ENCODE assay signal across 1 cellular context in the genomic region with DNA sequence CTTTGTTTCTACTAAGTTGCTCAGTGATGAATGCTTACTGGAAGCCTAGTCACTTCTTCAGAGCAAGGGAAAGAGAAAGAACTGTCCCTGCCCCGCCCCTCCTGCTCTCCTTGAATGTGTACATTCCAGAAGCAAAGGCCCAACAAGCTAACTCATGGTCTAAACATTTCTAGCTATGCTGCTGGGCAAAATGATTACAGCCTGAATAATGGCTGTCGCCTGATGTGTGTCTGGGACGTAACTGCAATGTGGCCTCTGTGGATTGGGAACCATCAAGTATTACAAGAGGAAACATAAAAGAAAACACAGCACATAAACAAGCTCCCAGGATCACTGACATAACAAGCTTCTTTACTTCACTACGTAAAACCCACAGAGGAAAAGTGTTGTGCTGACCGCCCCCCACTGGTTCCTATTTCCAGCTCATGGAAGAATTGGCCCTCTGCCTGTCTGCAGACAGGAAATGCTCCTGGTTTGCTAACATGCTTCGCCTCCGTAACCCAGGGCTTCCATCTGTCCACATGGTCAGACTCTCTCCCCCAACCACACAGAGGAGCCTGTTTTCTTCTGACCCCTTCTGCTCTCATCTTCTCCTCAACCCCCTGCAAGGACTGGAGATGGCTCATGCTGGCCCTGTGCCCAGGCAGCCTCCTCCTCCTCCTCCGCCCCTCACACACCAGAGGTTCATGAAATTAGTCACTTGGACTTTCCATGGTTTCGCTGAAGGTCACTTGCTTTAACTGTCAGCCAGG.
TF ChIP-seq lines count a peak whose summit lies in the region.

No MANE protein-coding gene starts in this region.

TF ChIP-seq in K562, 482 proteins besides CTCF, POLR2A, EP300 and RAD21 (continued from another document and continues in another):
- TF ChIP-seq, protein P1, sequence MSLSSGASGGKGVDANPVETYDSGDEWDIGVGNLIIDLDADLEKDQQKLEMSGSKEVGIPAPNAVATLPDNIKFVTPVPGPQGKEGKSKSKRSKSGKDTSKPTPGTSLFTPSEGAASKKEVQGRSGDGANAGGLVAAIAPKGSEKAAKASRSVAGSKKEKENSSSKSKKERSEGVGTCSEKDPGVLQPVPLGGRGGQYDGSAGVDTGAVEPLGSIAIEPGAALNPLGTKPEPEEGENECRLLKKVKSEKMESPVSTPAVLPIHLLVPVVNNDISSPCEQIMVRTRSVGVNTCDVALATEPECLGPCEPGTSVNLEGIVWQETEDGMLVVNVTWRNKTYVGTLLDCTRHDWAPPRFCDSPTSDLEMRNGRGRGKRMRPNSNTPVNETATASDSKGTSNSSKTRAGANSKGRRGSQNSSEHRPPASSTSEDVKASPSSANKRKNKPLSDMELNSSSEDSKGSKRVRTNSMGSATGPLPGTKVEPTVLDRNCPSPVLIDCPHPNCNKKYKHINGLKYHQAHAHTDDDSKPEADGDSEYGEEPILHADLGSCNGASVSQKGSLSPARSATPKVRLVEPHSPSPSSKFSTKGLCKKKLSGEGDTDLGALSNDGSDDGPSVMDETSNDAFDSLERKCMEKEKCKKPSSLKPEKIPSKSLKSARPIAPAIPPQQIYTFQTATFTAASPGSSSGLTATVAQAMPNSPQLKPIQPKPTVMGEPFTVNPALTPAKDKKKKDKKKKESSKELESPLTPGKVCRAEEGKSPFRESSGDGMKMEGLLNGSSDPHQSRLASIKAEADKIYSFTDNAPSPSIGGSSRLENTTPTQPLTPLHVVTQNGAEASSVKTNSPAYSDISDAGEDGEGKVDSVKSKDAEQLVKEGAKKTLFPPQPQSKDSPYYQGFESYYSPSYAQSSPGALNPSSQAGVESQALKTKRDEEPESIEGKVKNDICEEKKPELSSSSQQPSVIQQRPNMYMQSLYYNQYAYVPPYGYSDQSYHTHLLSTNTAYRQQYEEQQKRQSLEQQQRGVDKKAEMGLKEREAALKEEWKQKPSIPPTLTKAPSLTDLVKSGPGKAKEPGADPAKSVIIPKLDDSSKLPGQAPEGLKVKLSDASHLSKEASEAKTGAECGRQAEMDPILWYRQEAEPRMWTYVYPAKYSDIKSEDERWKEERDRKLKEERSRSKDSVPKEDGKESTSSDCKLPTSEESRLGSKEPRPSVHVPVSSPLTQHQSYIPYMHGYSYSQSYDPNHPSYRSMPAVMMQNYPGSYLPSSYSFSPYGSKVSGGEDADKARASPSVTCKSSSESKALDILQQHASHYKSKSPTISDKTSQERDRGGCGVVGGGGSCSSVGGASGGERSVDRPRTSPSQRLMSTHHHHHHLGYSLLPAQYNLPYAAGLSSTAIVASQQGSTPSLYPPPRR (CRISPR knock-in tag; IDR thresholded peaks at IDR 0.05; ENCODE audit: borderline replicate concordance) = no peak
- no peak for TF ChIP-seq ZNF408 (CRISPR knock-in tag; IDR thresholded peaks at IDR 0.05; ENCODE audit: low read depth)
- TF ChIP-seq EHMT2 (IDR thresholded peaks at IDR 0.05) = no peak
- TF ChIP-seq BHLHE40 (IDR thresholded peaks at IDR 0.05; ENCODE audit: low read length) = peak; percentile 22; the same call in 1 of the 2 replicates
- TF ChIP-seq ZNF778 (CRISPR knock-in tag; IDR thresholded peaks at IDR 0.05) = no peak
- no peak for TF ChIP-seq SRSF1 (IDR thresholded peaks at IDR 0.05; ENCODE audit: low read depth, low read length)
- TF ChIP-seq TAF1 (IDR thresholded peaks at IDR 0.05; ENCODE audit: control insufficient read depth, extremely low read depth, insufficient read depth, low read length, severe bottlenecking) = peak; percentile 35
- TF ChIP-seq, protein P2, sequence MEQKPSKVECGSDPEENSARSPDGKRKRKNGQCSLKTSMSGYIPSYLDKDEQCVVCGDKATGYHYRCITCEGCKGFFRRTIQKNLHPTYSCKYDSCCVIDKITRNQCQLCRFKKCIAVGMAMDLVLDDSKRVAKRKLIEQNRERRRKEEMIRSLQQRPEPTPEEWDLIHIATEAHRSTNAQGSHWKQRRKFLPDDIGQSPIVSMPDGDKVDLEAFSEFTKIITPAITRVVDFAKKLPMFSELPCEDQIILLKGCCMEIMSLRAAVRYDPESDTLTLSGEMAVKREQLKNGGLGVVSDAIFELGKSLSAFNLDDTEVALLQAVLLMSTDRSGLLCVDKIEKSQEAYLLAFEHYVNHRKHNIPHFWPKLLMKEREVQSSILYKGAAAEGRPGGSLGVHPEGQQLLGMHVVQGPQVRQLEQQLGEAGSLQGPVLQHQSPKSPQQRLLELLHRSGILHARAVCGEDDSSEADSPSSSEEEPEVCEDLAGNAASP (IDR thresholded peaks at IDR 0.05) = no peak
- peak in 1 of 2 experiments; percentile 73; a peak in 1 of 3 replicates for TF ChIP-seq CBX3 (IDR thresholded peaks at IDR 0.05; ENCODE audit: borderline replicate concordance in 1 of 2, low read length in 2 of 2)
- TF ChIP-seq, protein P3, sequence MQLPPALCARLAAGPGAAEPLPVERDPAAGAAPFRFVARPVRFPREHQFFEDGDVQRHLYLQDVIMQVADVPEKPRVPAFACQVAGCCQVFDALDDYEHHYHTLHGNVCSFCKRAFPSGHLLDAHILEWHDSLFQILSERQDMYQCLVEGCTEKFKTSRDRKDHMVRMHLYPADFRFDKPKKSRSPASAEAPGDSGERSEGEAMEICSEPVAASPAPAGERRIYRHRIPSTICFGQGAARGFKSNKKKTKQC (CRISPR knock-in tag; IDR thresholded peaks at IDR 0.05) = no peak
- TF ChIP-seq, protein P4, sequence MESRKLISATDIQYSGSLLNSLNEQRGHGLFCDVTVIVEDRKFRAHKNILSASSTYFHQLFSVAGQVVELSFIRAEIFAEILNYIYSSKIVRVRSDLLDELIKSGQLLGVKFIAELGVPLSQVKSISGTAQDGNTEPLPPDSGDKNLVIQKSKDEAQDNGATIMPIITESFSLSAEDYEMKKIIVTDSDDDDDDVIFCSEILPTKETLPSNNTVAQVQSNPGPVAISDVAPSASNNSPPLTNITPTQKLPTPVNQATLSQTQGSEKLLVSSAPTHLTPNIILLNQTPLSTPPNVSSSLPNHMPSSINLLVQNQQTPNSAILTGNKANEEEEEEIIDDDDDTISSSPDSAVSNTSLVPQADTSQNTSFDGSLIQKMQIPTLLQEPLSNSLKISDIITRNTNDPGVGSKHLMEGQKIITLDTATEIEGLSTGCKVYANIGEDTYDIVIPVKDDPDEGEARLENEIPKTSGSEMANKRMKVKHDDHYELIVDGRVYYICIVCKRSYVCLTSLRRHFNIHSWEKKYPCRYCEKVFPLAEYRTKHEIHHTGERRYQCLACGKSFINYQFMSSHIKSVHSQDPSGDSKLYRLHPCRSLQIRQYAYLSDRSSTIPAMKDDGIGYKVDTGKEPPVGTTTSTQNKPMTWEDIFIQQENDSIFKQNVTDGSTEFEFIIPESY (CRISPR knock-in tag; IDR thresholded peaks at IDR 0.05) = no peak
- TF ChIP-seq NFE2L1 (tag; IDR thresholded peaks at IDR 0.05; ENCODE audit: borderline replicate concordance, low read depth) = no peak
- TF ChIP-seq ZNF121 (CRISPR knock-in tag; conservative IDR thresholded peaks at IDR 0.05) = no peak
- no peak for TF ChIP-seq XRCC4 (IDR thresholded peaks at IDR 0.05; ENCODE audit: extremely low read depth, insufficient read depth, insufficient read length)
- TF ChIP-seq, protein P5, sequence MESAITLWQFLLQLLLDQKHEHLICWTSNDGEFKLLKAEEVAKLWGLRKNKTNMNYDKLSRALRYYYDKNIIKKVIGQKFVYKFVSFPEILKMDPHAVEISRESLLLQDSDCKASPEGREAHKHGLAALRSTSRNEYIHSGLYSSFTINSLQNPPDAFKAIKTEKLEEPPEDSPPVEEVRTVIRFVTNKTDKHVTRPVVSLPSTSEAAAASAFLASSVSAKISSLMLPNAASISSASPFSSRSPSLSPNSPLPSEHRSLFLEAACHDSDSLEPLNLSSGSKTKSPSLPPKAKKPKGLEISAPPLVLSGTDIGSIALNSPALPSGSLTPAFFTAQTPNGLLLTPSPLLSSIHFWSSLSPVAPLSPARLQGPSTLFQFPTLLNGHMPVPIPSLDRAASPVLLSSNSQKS (CRISPR knock-in tag; IDR thresholded peaks at IDR 0.05) = no peak
- TF ChIP-seq POLR2AphosphoS2 (IDR thresholded peaks at IDR 0.05; ENCODE audit: low read length) = no peak
- TF ChIP-seq SRSF3 (IDR thresholded peaks at IDR 0.05; ENCODE audit: insufficient read depth, low read length) = no peak
- TF ChIP-seq GABPB2 (CRISPR knock-in tag; conservative IDR thresholded peaks at IDR 0.05) = no peak
- no peak for TF ChIP-seq XRCC3 (IDR thresholded peaks at IDR 0.05)
- no peak for TF ChIP-seq NFE2 (IDR thresholded peaks at IDR 0.05; ENCODE audit: low read depth)
- no peak for TF ChIP-seq GTF2F1 (IDR thresholded peaks at IDR 0.05; ENCODE audit: low read depth, low read length)
- no peak for TF ChIP-seq MECOM (CRISPR knock-in tag; IDR thresholded peaks at IDR 0.05)
- TF ChIP-seq C11orf30 (IDR thresholded peaks at IDR 0.05; ENCODE audit: low read depth) = peak; percentile 34; the same call in 1 of the 2 replicates
- TF ChIP-seq, protein P6, sequence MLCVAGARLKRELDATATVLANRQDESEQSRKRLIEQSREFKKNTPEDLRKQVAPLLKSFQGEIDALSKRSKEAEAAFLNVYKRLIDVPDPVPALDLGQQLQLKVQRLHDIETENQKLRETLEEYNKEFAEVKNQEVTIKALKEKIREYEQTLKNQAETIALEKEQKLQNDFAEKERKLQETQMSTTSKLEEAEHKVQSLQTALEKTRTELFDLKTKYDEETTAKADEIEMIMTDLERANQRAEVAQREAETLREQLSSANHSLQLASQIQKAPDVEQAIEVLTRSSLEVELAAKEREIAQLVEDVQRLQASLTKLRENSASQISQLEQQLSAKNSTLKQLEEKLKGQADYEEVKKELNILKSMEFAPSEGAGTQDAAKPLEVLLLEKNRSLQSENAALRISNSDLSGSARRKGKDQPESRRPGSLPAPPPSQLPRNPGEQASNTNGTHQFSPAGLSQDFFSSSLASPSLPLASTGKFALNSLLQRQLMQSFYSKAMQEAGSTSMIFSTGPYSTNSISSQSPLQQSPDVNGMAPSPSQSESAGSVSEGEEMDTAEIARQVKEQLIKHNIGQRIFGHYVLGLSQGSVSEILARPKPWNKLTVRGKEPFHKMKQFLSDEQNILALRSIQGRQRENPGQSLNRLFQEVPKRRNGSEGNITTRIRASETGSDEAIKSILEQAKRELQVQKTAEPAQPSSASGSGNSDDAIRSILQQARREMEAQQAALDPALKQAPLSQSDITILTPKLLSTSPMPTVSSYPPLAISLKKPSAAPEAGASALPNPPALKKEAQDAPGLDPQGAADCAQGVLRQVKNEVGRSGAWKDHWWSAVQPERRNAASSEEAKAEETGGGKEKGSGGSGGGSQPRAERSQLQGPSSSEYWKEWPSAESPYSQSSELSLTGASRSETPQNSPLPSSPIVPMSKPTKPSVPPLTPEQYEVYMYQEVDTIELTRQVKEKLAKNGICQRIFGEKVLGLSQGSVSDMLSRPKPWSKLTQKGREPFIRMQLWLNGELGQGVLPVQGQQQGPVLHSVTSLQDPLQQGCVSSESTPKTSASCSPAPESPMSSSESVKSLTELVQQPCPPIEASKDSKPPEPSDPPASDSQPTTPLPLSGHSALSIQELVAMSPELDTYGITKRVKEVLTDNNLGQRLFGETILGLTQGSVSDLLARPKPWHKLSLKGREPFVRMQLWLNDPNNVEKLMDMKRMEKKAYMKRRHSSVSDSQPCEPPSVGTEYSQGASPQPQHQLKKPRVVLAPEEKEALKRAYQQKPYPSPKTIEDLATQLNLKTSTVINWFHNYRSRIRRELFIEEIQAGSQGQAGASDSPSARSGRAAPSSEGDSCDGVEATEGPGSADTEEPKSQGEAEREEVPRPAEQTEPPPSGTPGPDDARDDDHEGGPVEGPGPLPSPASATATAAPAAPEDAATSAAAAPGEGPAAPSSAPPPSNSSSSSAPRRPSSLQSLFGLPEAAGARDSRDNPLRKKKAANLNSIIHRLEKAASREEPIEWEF (CRISPR knock-in tag; IDR thresholded peaks at IDR 0.05) = no peak
- peak; percentile 63 for TF ChIP-seq SMARCE1 (IDR thresholded peaks at IDR 0.05)
- no peak for TF ChIP-seq MIER1 (IDR thresholded peaks at IDR 0.05; ENCODE audit: low read depth)
- TF ChIP-seq ZSCAN29 (IDR thresholded peaks at IDR 0.05) = no peak
- TF ChIP-seq CREM (IDR thresholded peaks at IDR 0.05; ENCODE audit: low read depth) = no peak
- TF ChIP-seq, protein P7, sequence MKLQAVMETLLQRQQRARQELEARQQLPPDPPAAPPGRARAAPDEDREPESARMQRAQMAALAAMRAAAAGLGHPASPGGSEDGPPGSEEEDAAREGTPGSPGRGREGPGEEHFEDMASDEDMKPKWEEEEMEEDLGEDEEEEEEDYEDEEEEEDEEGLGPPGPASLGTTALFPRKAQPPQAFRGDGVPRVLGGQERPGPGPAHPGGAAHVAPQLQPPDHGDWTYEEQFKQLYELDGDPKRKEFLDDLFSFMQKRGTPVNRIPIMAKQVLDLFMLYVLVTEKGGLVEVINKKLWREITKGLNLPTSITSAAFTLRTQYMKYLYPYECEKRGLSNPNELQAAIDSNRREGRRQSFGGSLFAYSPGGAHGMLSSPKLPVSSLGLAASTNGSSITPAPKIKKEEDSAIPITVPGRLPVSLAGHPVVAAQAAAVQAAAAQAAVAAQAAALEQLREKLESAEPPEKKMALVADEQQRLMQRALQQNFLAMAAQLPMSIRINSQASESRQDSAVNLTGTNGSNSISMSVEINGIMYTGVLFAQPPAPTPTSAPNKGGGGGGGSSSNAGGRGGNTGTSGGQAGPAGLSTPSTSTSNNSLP (IDR thresholded peaks at IDR 0.05; ENCODE audit: borderline replicate concordance, low read depth, low read length) = no peak
- peak; percentile 92 for TF ChIP-seq EGR1 (conservative IDR thresholded peaks at IDR 0.05)
- no peak for TF ChIP-seq ZKSCAN3 (CRISPR knock-in tag; IDR thresholded peaks at IDR 0.05)
- TF ChIP-seq ATF1 (CRISPR knock-in tag; IDR thresholded peaks at IDR 0.05) = no peak
- TF ChIP-seq ATF1 (tag; IDR thresholded peaks at IDR 0.05) = peak; percentile 60
- TF ChIP-seq, protein P8, sequence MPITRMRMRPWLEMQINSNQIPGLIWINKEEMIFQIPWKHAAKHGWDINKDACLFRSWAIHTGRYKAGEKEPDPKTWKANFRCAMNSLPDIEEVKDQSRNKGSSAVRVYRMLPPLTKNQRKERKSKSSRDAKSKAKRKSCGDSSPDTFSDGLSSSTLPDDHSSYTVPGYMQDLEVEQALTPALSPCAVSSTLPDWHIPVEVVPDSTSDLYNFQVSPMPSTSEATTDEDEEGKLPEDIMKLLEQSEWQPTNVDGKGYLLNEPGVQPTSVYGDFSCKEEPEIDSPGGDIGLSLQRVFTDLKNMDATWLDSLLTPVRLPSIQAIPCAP (CRISPR knock-in tag; IDR thresholded peaks at IDR 0.05; ENCODE audit: borderline replicate concordance) = no peak
- TF ChIP-seq SRSF9 (IDR thresholded peaks at IDR 0.05; ENCODE audit: borderline replicate concordance, low read depth, low read length) = no peak
- TF ChIP-seq FOSL1 (tag; conservative IDR thresholded peaks at IDR 0.05) = peak; percentile 80
- no peak for TF ChIP-seq TAF7 (tag; IDR thresholded peaks at IDR 0.05)
- TF ChIP-seq NR2F6 (CRISPR knock-in tag; IDR thresholded peaks at IDR 0.05) = no peak
